Comparison of ENCODE assay signal across 11 cellular contexts in genomic region chrX:51837926-51838325, GRCh38. TPM values are rescaled to one million over a fixed set of nuclear protein-coding genes. Genes with fewer than 3 reads are reported as not detected.
A peak's percentile ranks its signal among the peaks of the same experiment; 100 is the strongest.
DNase-seq lines count a peak whose midpoint lies in the region; ATAC-seq and TF ChIP-seq lines count a peak whose summit lies in the region.
"Had no signal": no experiment of that assay in that cellular context is flagged by ENCODE, and none has a peak within 500 bp of the region (broad histone marks: within the 10 kb centered on the region; RNA-seq: fewer than 3 reads in every experiment).

No MANE protein-coding gene starts in this region.

- H3K9me3 ChIP-seq in esophagus muscularis mucosa (no peaks in the 10 kb centered on the region), ovary (no peaks in the 10 kb centered on the region)

- DNase-seq in EH (ENCODE audit: low read depth): peak; percentile 47
- peak; percentile 19 for DNase-seq in NCI-H2227 (lab: John Stamatoyannopoulos, UW; ENCODE audit: unreplicated experiment)
- DNase-seq in esophagus muscularis mucosa (ENCODE audit: extremely low spot score): peak; percentile 87
- peak; percentile 51 to 77 (median 73) for DNase-seq in ovary
- no peak for DNase-seq in SKM-1 treated with dmso at 0.1 percent for 144 hours (lab: John Stamatoyannopoulos, UW; ENCODE audit: unreplicated experiment)
- DNase-seq in activated T-cell treated with anti-CD3 and anti-CD28 coated beads, Interleukin-2, amount 50 U/mL, for 1 hour: no peak
- DNase-seq: activated B cell treated with CpG ODN at 0.5 μM for 24 hours; activated naive CD4-positive, alpha-beta T cell treated with Interleukin-2 at 50 U/mL for 16 hours; stimulated activated CD4-positive, alpha-beta T cell treated with anti-CD3 and anti-CD28 coated beads, Interleukin-2, amount 100 ng/mL, for 24 hours had no signal

- no peak for ATAC-seq in GM19035 (IDR thresholded peaks at IDR 0.05; ENCODE audit: unreplicated experiment)
- no peak for ATAC-seq in GM18909 (IDR thresholded peaks at IDR 0.05; ENCODE audit: poor library complexity, unreplicated experiment)

- TF ChIP-seq CTCF in esophagus muscularis mucosa (IDR thresholded peaks at IDR 0.05) (no peak), ovary (IDR thresholded peaks at IDR 0.05) (no peak)

- TF ChIP-seq EP300 in esophagus muscularis mucosa (IDR thresholded peaks at IDR 0.05) (no peak), ovary (IDR thresholded peaks at IDR 0.05) (no peak)

- WGBS in esophagus muscularis mucosa: 44% methylated on average over 3 of the region's 3 CpGs
- 27 to 39% (median 32%) methylated on average over 3 of the region's 3 CpGs for WGBS in ovary, 3 donors

- TF ChIP-seq POLR2A in esophagus muscularis mucosa (IDR thresholded peaks at IDR 0.05; ENCODE audit: low read depth): no peak
- no peak for TF ChIP-seq POLR2A in ovary (IDR thresholded peaks at IDR 0.05)

- H3K4me3 ChIP-seq in esophagus muscularis mucosa (no peak overlapping the region), ovary (no peak overlapping the region)

- H3K36me3 ChIP-seq in esophagus muscularis mucosa (no peaks in the 10 kb centered on the region), ovary (no peaks in the 10 kb centered on the region)

- H3K27me3 ChIP-seq in esophagus muscularis mucosa (no peaks in the 10 kb centered on the region), ovary (no peaks in the 10 kb centered on the region)

- H3K4me1 ChIP-seq in esophagus muscularis mucosa: peaks cover 0 to 12% (median 4%) of the 10 kb centered on the region in 4 donors
- H3K4me1 ChIP-seq in ovary (ENCODE audit: insufficient read depth): no peaks in the 10 kb centered on the region

- intact Hi-C loops in esophagus muscularis mucosa (cut with DNase I): no loop called here
- intact Hi-C loops in ovary (cut with DNase I): no loop called here

- H3K27ac ChIP-seq in esophagus muscularis mucosa (replicated peaks in 1 of 4): no peak overlapping the region
- no peak overlapping the region for H3K27ac ChIP-seq in ovary

RNA-seq across cellular contexts. Expression of gene MAGED1, which starts 55.5 kb away (rescaled TPM):
- total RNA-seq in esophagus muscularis mucosa: 10 to 100 TPM; 32.6 to 57.9 (median 44.0) TPM
- 100 to 1,000 TPM in 5 of 7 donors, 10 to 100 TPM in 2; 27.1 to 139 (median 111) TPM for total RNA-seq in ovary
- polyA plus RNA-seq in ovary: 100 to 1,000 TPM in 1 of 2 donors, 10 to 100 TPM in 1; 50.0 to 310 TPM

Comparison
In these comparisons a context has a peak if more than half of its experiments do, and no peak if none do; other contexts are left out.
1. DNase-seq: peak in EH (single experiment), NCI-H2227 (single experiment), esophagus muscularis mucosa (single experiment) and ovary (5 of 5); none in SKM-1 treated with dmso at 0.1 percent for 144 hours (single experiment) and activated T-cell treated with anti-CD3 and anti-CD28 coated beads, Interleukin-2, amount 50 U/mL, for 1 hour (single experiment).